Comparison of ENCODE assay signal across 8 cellular contexts in genomic region chr4:102826890-102827673, GRCh38. TPM values are rescaled to one million over a fixed set of nuclear protein-coding genes. Genes with fewer than 3 reads are reported as not detected.
DNase-seq lines count a peak whose midpoint lies in the region; ATAC-seq and TF ChIP-seq lines count a peak whose summit lies in the region.

TSS of gene UBE2D3 (minus strand) at chr4:102827551. CDS start at chr4:102826508, 1,043 bp downstream.

- H2AK9ac ChIP-seq in IMR-90 (replicated peaks; ENCODE audit: low read depth, low read length, poor library complexity) = peak within 1 kb of the TSS; percentile 98

- peak within 1 kb of the TSS; percentile 99 for H2BK5ac ChIP-seq in IMR-90 (ENCODE audit: low read depth, low read length, poor library complexity, severe bottlenecking)

- in situ Hi-C loops in IMR-90 (cut with MboI; ENCODE audit: low sequenced_read_pairs) = no loop called here

- H3K36me3 ChIP-seq in IMR-90 (ENCODE audit: control insufficient read depth, insufficient read depth, low read length) = peaks cover 5% of the 10 kb centered on the region
- peaks cover 46% of the 10 kb centered on the region for H3K36me3 ChIP-seq in OCI-LY7 (ENCODE audit: insufficient read depth, low read length)
- no peaks in the 10 kb centered on the region for H3K36me3 ChIP-seq in mucosa of rectum (ENCODE audit: control insufficient read depth in 2 of 2, insufficient read depth in 2 of 2, low read length in 2 of 2)

- H3K27ac ChIP-seq in IMR-90 (ENCODE audit: insufficient read depth, low read length) (peak within 1 kb of the TSS; percentile 97), OCI-LY7 (ENCODE audit: low read depth, low read length, poor library complexity, severe bottlenecking) (peak within 1 kb of the TSS; percentile 94), mucosa of rectum (ENCODE audit: low read depth in 2 of 2, low read length in 2 of 2) (peak within 1 kb of the TSS; percentile 99 to 100)

- peak within 1 kb of the TSS; percentile 95 for H3K18ac ChIP-seq in IMR-90 (ENCODE audit: low read depth, low read length)

- H3K4me1 ChIP-seq in IMR-90 (ENCODE audit: control insufficient read depth, insufficient read depth, low read length) (peaks cover 4% of the 10 kb centered on the region; the same call in 1 of the 2 replicates), OCI-LY7 (ENCODE audit: insufficient read depth, low read length, poor library complexity, severe bottlenecking) (peaks cover 41% of the 10 kb centered on the region), mucosa of rectum (ENCODE audit: control insufficient read depth in 2 of 2, insufficient read depth in 2 of 2, low read length in 2 of 2) (peaks cover 17 to 40% of the 10 kb centered on the region in 2 donors)

- peak; percentile 14; the same call in 1 of the 2 replicates for TF ChIP-seq CTCF in IMR-90 (conservative IDR thresholded peaks at IDR 0.05; ENCODE audit: low read depth, low read length)
- TF ChIP-seq CTCF in OCI-LY7 (conservative IDR thresholded peaks at IDR 0.05; ENCODE audit: low read length) = peak; percentile 32; the same call in 1 of the 2 replicates
- TF ChIP-seq CTCF in epithelial cell of proximal tubule (conservative IDR thresholded peaks at IDR 0.05; ENCODE audit: low read depth, low read length) = peak; percentile 28

- peak within 1 kb of the TSS; percentile 97 for H3K14ac ChIP-seq in IMR-90 (replicated peaks; ENCODE audit: low read depth, low read length)

- POLR2A ChIA-PET in IMR-90 (lab: Charles Lee; ENCODE audit: unreplicated experiment) = interaction anchor here (1.1 to 1.6 kb wide), 2 partner anchors 8 to 42 kb away, joined by 4 to 6 read pairs; partner anchors contain the start of gene CISD2
- POLR2A ChIA-PET in OCI-LY7 (lab: Charles Lee) = interaction anchor here (0.5 to 11.2 kb wide), 18 partner anchors 11 to 397 kb away, joined by 3 to 116 read pairs (median 4); partner anchors contain the start of genes CISD2 and MANBA

- peak; percentile 89 for TF ChIP-seq POLR2A in IMR-90 (IDR thresholded peaks at IDR 0.05; ENCODE audit: low read depth, low read length)

- BruUV-seq in IMR-90 (replicated peaks; lab: Mats Ljungman, UMichigan) = no TSS peak
- no TSS peak for BruUV-seq in OCI-LY7 (replicated peaks; lab: Mats Ljungman, UMichigan)

- H4K20me1 ChIP-seq in IMR-90 (ENCODE audit: insufficient read depth, low read length) (peaks cover 48% of the 10 kb centered on the region), OCI-LY7 (ENCODE audit: insufficient read depth, low read length) (peaks cover 29% of the 10 kb centered on the region)

- H3K56ac ChIP-seq in IMR-90 (ENCODE audit: extremely low read depth, insufficient read depth, low read length) = peak within 1 kb of the TSS; percentile 96

- ATAC-seq in GM21526 (IDR thresholded peaks at IDR 0.05; ENCODE audit: low FRiP score, unreplicated experiment) = peak; percentile 31
- ATAC-seq in IMR-90 (ENCODE audit: low read depth) = peak; percentile 60

- CTCF ChIA-PET in IMR-90 (lab: Yijun Ruan, JAX) (no interaction called here), OCI-LY7 (lab: Charles Lee; ENCODE audit: unreplicated experiment) (interaction anchor here (0.8 to 1.6 kb wide), 4 partner anchors 9 to 273 kb away, joined by 3 to 7 read pairs (median 4); partner anchors contain the start of gene CISD2)

- dilution Hi-C loops in IMR-90 (cut with HindIII; ENCODE audit: low sequenced_read_pairs, unreplicated experiment) = no loop called here

- H3K9me3 ChIP-seq in IMR-90 (ENCODE audit: control insufficient read depth, insufficient read depth, low read length) = no peaks in the 10 kb centered on the region
- H3K9me3 ChIP-seq in OCI-LY7 (ENCODE audit: low read length) = no peaks in the 10 kb centered on the region
- H3K9me3 ChIP-seq in mucosa of rectum (ENCODE audit: control insufficient read depth in 2 of 2, low read length in 2 of 2) = no peaks in the 10 kb centered on the region

- TF ChIP-seq RAD21 in IMR-90 (IDR thresholded peaks at IDR 0.05; ENCODE audit: low read length) = 0 out of 2 replicates have a peak, but pooled peaks have one; percentile 4

- H2BK20ac ChIP-seq in IMR-90 (ENCODE audit: low read depth, low read length) = peak within 1 kb of the TSS; percentile 60; the same call in 1 of the 2 replicates

- 0% methylated on average over 13 of the region's 73 CpGs; no CpG with 5 or more reads in 1 of the 2 experiments for WGBS in IMR-90 (ENCODE audit: extremely low coverage in 2 of 2, insufficient read length in 1 of 2), 2 experiments

- H4K5ac ChIP-seq in IMR-90 (ENCODE audit: low read depth, low read length) = peak within 1 kb of the TSS; percentile 91

- H3K27me3 ChIP-seq in IMR-90 (ENCODE audit: control insufficient read depth, insufficient read depth, low read length) (no peaks in the 10 kb centered on the region), mucosa of rectum (ENCODE audit: control insufficient read depth in 2 of 2, insufficient read depth in 2 of 2, low read length in 2 of 2) (no peaks in the 10 kb centered on the region)

- peak within 1 kb of the TSS; percentile 85 for H3K4me2 ChIP-seq in IMR-90 (ENCODE audit: low read depth, low read length)
- peak within 1 kb of the TSS; percentile 92 for H3K4me2 ChIP-seq in OCI-LY7 (ENCODE audit: low read length)

- peak within 1 kb of the TSS; percentile 99 for H3K4ac ChIP-seq in IMR-90 (ENCODE audit: low read depth, low read length)

- H3K4me3 ChIP-seq in IMR-90 (ENCODE audit: insufficient read depth, low read depth, low read length) = peak within 1 kb of the TSS; percentile 69
- peak within 1 kb of the TSS; percentile 89 for H3K4me3 ChIP-seq in OCI-LY7 (ENCODE audit: low read depth, low read length, poor library complexity, severe bottlenecking)
- peak within 1 kb of the TSS; percentile 92 for H3K4me3 ChIP-seq in epithelial cell of proximal tubule (ENCODE audit: low read depth, low read length)
- peak within 1 kb of the TSS; percentile 80 to 89 for H3K4me3 ChIP-seq in mucosa of rectum (ENCODE audit: low read length in 2 of 2)

- H3K9ac ChIP-seq in IMR-90 (ENCODE audit: low read depth, low read length) (peak within 1 kb of the TSS; percentile 96), mucosa of rectum (ENCODE audit: low read depth in 1 of 2, low read length in 2 of 2) (peak within 1 kb of the TSS; percentile 96 to 98)

- H4K8ac ChIP-seq in IMR-90 (ENCODE audit: low read depth in 2 of 2, low read length in 2 of 2) = peak within 1 kb of the TSS; percentile 38 to 99

- H2BK15ac ChIP-seq in IMR-90 (ENCODE audit: low read depth, low read length) = peak within 1 kb of the TSS; percentile 59; the same call in 1 of the 3 replicates

- peak within 1 kb of the TSS; percentile 97 for H4K91ac ChIP-seq in IMR-90 (ENCODE audit: insufficient read depth, low read depth, low read length)

- peak within 1 kb of the TSS; percentile 95 for H2BK120ac ChIP-seq in IMR-90 (ENCODE audit: low read depth, low read length)

- H3K23ac ChIP-seq in IMR-90 (ENCODE audit: low read depth, low read length) = peak within 1 kb of the TSS; percentile 98

- 0 out of 2 replicates have a peak, but pooled peaks cover 4% of the 10 kb centered on the region for H3K9me1 ChIP-seq in IMR-90 (ENCODE audit: insufficient read depth, low read length)

- H3K79me2 ChIP-seq in OCI-LY7 (ENCODE audit: insufficient read depth, low read depth, low read length) = peaks cover 84% of the 10 kb centered on the region

- peak; percentile 95 for DNase-seq in DMS 273 (lab: John Stamatoyannopoulos, UW; ENCODE audit: unreplicated experiment)
- peak; percentile 97 for DNase-seq in IMR-90
- peak; percentile 93 for DNase-seq in OCI-LY7 (ENCODE audit: low spot score)
- DNase-seq in activated T-cell treated with anti-CD3 and anti-CD28 coated beads for 24 hours (ENCODE audit: low read depth) = peak; percentile 93
- DNase-seq in epithelial cell of proximal tubule (ENCODE audit: low read depth) = no peak
- peak; percentile 96 for DNase-seq in stimulated activated CD8-positive, alpha-beta memory T cell treated with anti-CD3 and anti-CD28 coated beads, Interleukin-4, amount 100 ng/mL, for 48 hours

- H2AFZ ChIP-seq in IMR-90 (replicated peaks; ENCODE audit: low read length, poor library complexity) (peak within 1 kb of the TSS; percentile 98), OCI-LY7 (ENCODE audit: low read length) (peak within 1 kb of the TSS; percentile 11; the same call in 1 of the 2 replicates)

- H2AK5ac ChIP-seq in IMR-90 (ENCODE audit: low read depth, low read length) = peak within 1 kb of the TSS; percentile 92

- no peaks in the 10 kb centered on the region for H3K9me2 ChIP-seq in OCI-LY7 (ENCODE audit: insufficient read depth, low read length)

- peaks cover 6 to 12% of the 10 kb centered on the region in 2 experiments for H3K79me1 ChIP-seq in IMR-90 (ENCODE audit: low read depth in 1 of 2, low read length in 2 of 2)

- intact Hi-C loops in IMR-90 (cut with micrococcal nuclease) = loop anchor here (1.0 to 5.0 kb wide), 4 partner anchors 182 to 390 kb away; partner anchors contain the start of genes BDH2 and NFKB1
- intact Hi-C loops in OCI-LY7 (cut with micrococcal nuclease; ENCODE audit: unreplicated experiment) = loop anchor here (1.0 to 5.0 kb wide), 6 partner anchors 66 to 1480 kb away; partner anchors contain the start of genes BDH2, NFKB1, PPP3CA and SLC39A8

TF ChIP-seq in IMR-90, 13 proteins besides CTCF, POLR2A, EP300 and RAD21 (continues in another document):
- TF ChIP-seq MAZ (IDR thresholded peaks at IDR 0.05; ENCODE audit: borderline replicate concordance, low read depth, low read length) = peak; percentile 46; the same call in 1 of the 2 replicates
- peak; percentile 6; the same call in 1 of the 2 replicates for TF ChIP-seq USF2 (IDR thresholded peaks at IDR 0.05; ENCODE audit: low read depth, low read length)
- no peak for TF ChIP-seq MAFK (IDR thresholded peaks at IDR 0.05; ENCODE audit: low read depth, low read length)
- TF ChIP-seq RFX5 (IDR thresholded peaks at IDR 0.05; ENCODE audit: low read depth, low read length) = no peak
- TF ChIP-seq CEBPB (IDR thresholded peaks at IDR 0.05; ENCODE audit: low read depth, low read length) = no peak
- no peak for TF ChIP-seq SMC3 (IDR thresholded peaks at IDR 0.05; ENCODE audit: low read depth, low read length)
- no peak for TF ChIP-seq FOS (IDR thresholded peaks at IDR 0.05; ENCODE audit: low read depth, low read length)
- TF ChIP-seq NFE2L2 (IDR thresholded peaks at IDR 0.05; ENCODE audit: low read depth, low read length) = no peak

RNA-seq across cellular contexts. Expression of gene UBE2D3, which starts in this region (rescaled TPM):
- 387 and 407 TPM in 2 replicates for total RNA-seq in IMR-90 (2012; rRNA removed)
- 233 and 259 TPM in 2 replicates for polyA plus RNA-seq in IMR-90 (2012; rRNA removed)
- polyA plus RNA-seq in IMR-90 (2012; cell fraction: cytosol; rRNA removed) = 127 and 219 TPM in 2 replicates
- polyA plus RNA-seq in IMR-90 (2012; cell fraction: nucleus; rRNA removed; ENCODE audit: low replicate concordance) = 170 and 331 TPM in 2 replicates
- 363 and 374 TPM in 2 replicates for total RNA-seq in OCI-LY7 (2014; rRNA removed; shearing (Covaris generic))
- 347 and 355 TPM in 2 replicates for total RNA-seq in OCI-LY7 (2022)
- total RNA-seq in epithelial cell of proximal tubule = 283 and 375 TPM in 2 replicates
